Comparison of ENCODE assay signal across 23 cellular contexts in genomic region chr10:10498781-10499180, GRCh38.
"Had no signal": no experiment of that assay in that cellular context is flagged by ENCODE, and none has a peak within 500 bp of the region (broad histone marks: within the 10 kb centered on the region; RNA-seq: fewer than 3 reads in every experiment).

No MANE protein-coding gene starts in this region.

- H3K36me3 Mint-ChIP-seq: activated naive CD4-positive, alpha-beta T cell treated with anti-CD3 and anti-CD28 coated beads, Interleukin-2, amount 10 ng/mL, durations not matched to agents 7 days and 5 days had no signal

- H3K4me3 Mint-ChIP-seq: activated naive CD4-positive, alpha-beta T cell treated with anti-CD3 and anti-CD28 coated beads, Interleukin-2, amount 10 ng/mL, durations not matched to agents 7 days and 5 days; activated naive CD8-positive, alpha-beta T cell treated with anti-CD3 and anti-CD28 coated beads, Interleukin-2, amount 50 U/mL, for 24 hours; dendritic cell treated with granulocyte-macrophage colony-stimulating factor and Interleukin-4, amounts not matched to agents 40 ng/mL and 50 ng/mL, for 4 days had no signal

- DNase-seq: activated CD4-positive, alpha-beta T cell treated with anti-CD3 and anti-CD28 coated beads, Interleukin-2, amount 50 U/mL, for 1 hour; activated CD4-positive, CD25-positive, alpha-beta regulatory T cell treated with anti-CD3 and anti-CD28 coated beads, Interleukin-2, amount 50 U/mL, for 72 hours; activated CD8-positive, alpha-beta memory T cell treated with anti-CD3 and anti-CD28 coated beads for 24 hours; activated CD8-positive, alpha-beta memory T cell treated with anti-CD3 and anti-CD28 coated beads, Interleukin-2, amount 50 U/mL, for 48 hours; activated effector memory CD4-positive, alpha-beta T cell treated with Interleukin-2 at 50 U/mL for 16 hours; activated naive CD4-positive, alpha-beta T cell treated with anti-CD3 and anti-CD28 coated beads, Interleukin-2, amount 10 ng/mL, durations not matched to agents 7 days and 5 days; activated naive CD8-positive, alpha-beta T cell treated with anti-CD3 and anti-CD28 coated beads, Interleukin-2, amount 50 U/mL, for 24 hours; activated T-cell treated with anti-CD3 and anti-CD28 coated beads, Interleukin-2, amount 50 U/mL, for 48 hours; aorta; brain microvascular endothelial cell; effector CD8-positive, alpha-beta T cell; hippocampal formation; kidney; stimulated activated naive CD8-positive, alpha-beta T cell treated with anti-CD3 and anti-CD28 coated beads, Interleukin-15, Interleukin-2, amounts not matched to agents 100 U/mL and 50 U/mL, for 24 hours; SW 1271; T-helper 2 cell; transverse colon; uterus had no signal

- H3K9me3 ChIP-seq: esophagus muscularis mucosa, transverse colon, uterus had no signal

- H3K36me3 ChIP-seq: brain microvascular endothelial cell, esophagus muscularis mucosa, transverse colon, uterus had no signal

- H3K9me3 Mint-ChIP-seq: activated naive CD4-positive, alpha-beta T cell treated with anti-CD3 and anti-CD28 coated beads, Interleukin-2, amount 10 ng/mL, durations not matched to agents 7 days and 5 days had no signal

- H3K4me1 ChIP-seq: esophagus muscularis mucosa, transverse colon, uterus had no signal

- H3K27ac Mint-ChIP-seq: activated naive CD4-positive, alpha-beta T cell treated with anti-CD3 and anti-CD28 coated beads, Interleukin-2, amount 10 ng/mL, durations not matched to agents 7 days and 5 days; activated naive CD8-positive, alpha-beta T cell treated with anti-CD3 and anti-CD28 coated beads, Interleukin-2, amount 50 U/mL, for 24 hours; progenitor cell of endocrine pancreas had no signal

- H3K27me3 ChIP-seq: brain microvascular endothelial cell, esophagus muscularis mucosa, transverse colon, uterus had no signal

- H3K4me1 Mint-ChIP-seq: activated naive CD4-positive, alpha-beta T cell treated with anti-CD3 and anti-CD28 coated beads, Interleukin-2, amount 10 ng/mL, durations not matched to agents 7 days and 5 days; activated naive CD8-positive, alpha-beta T cell treated with anti-CD3 and anti-CD28 coated beads, Interleukin-2, amount 50 U/mL, for 24 hours had no signal

- ATAC-seq: activated naive CD8-positive, alpha-beta T cell treated with anti-CD3 and anti-CD28 coated beads, Interleukin-2, amount 50 U/mL, for 24 hours; left lobe of liver; stimulated activated naive CD8-positive, alpha-beta T cell treated with anti-CD3 and anti-CD28 coated beads, Interleukin-15, Interleukin-2, amounts not matched to agents 100 U/mL and 50 U/mL, for 24 hours had no signal

- H3K27ac ChIP-seq: esophagus muscularis mucosa, transverse colon, uterus, VCaP had no signal

- H3K4me3 ChIP-seq: esophagus muscularis mucosa, transverse colon, uterus had no signal
